8 cellular contexts compared by ENCODE assay signal in genomic region chr16:87868254-87869029, GRCh38. TPM values are rescaled to one million over a fixed set of nuclear protein-coding genes. Genes with fewer than 3 reads are reported as not detected.
DNase-seq lines count a peak whose midpoint lies in the region; ATAC-seq and TF ChIP-seq lines count a peak whose summit lies in the region.
"Not testable (repeated sequence)": the region's sequence is repeated elsewhere in the genome, so short reads cannot be mapped to it uniquely, and the experiment has no call there.

No MANE protein-coding gene starts in this region.

- peaks cover 35% of the 10 kb centered on the region for H3K27me3 ChIP-seq in left ventricle myocardium inferior (ENCODE audit: low read depth)
- not testable (repeated sequence) for H3K27me3 ChIP-seq in osteoblast (ENCODE audit: insufficient read depth, low read length)

- not testable (repeated sequence) for TF ChIP-seq CTCF in left ventricle myocardium inferior (IDR thresholded peaks at IDR 0.05; ENCODE audit: borderline replicate concordance); osteoblast (IDR thresholded peaks at IDR 0.05; ENCODE audit: extremely low read depth, low read depth, low read length)

- H3K4me3 ChIP-seq in left ventricle myocardium inferior (peak overlapping the region; percentile 69), osteoblast (ENCODE audit: insufficient read depth, low read length) (peak overlapping the region; percentile 83)

- peaks cover 52% of the 10 kb centered on the region for H3K79me2 ChIP-seq in osteoblast (ENCODE audit: insufficient read depth, low read length)

- not testable (repeated sequence) for H2AFZ ChIP-seq in osteoblast (ENCODE audit: low read length)

- not testable (repeated sequence) for H3K27ac ChIP-seq in left ventricle myocardium inferior (replicated peaks)
- H3K27ac ChIP-seq in osteoblast (ENCODE audit: low read depth, low read length) (peak overlapping the region; percentile 95), substantia nigra (ENCODE audit: low read depth, low read length, poor library complexity, severe bottlenecking) (peak overlapping the region; percentile 26)

- not testable (repeated sequence) for H3K9me3 ChIP-seq in ES-I3 (ENCODE audit: control insufficient read depth, insufficient read depth, low read length); left ventricle myocardium inferior (replicated peaks); osteoblast (ENCODE audit: low read depth, low read length)

- DNase-seq in NCI-H2107 treated with DMSO at 0.1 percent for 48 hours (lab: John Stamatoyannopoulos, UW; ENCODE audit: unreplicated experiment), result peak; percentile 21
- DNase-seq in activated CD4-positive, alpha-beta T cell treated with anti-CD3 and anti-CD28 coated beads for 24 hours (ENCODE audit: low read depth in 2 of 2), result peak; percentile 54 to 64
- peak; percentile 66 for DNase-seq in brain pericyte (ENCODE audit: low read depth, low spot score)
- DNase-seq in left ventricle myocardium inferior, result not testable (repeated sequence)
- peak; percentile 93 for DNase-seq in osteoblast (ENCODE audit: insufficient read length, low spot score, missing footprints)
- peak in 1 of 49 donors; percentile 30 for DNase-seq in substantia nigra (lab: John Stamatoyannopoulos, UW)

- H3K36me3 ChIP-seq in ES-I3 (ENCODE audit: insufficient read depth, low read length); left ventricle myocardium inferior: not testable (repeated sequence)
- H3K36me3 ChIP-seq in osteoblast (ENCODE audit: insufficient read depth, low read length), result peaks cover 13% of the 10 kb centered on the region

- H3K4me2 ChIP-seq in osteoblast (ENCODE audit: insufficient read depth, low read length), result peak overlapping the region; percentile 87

- H3K9ac ChIP-seq in ES-I3 (ENCODE audit: low read depth, low read length), result peak overlapping the region; percentile 67

- peaks cover 38% of the 10 kb centered on the region for H4K20me1 ChIP-seq in osteoblast (ENCODE audit: insufficient read depth, low read length)

- H3K4me1 ChIP-seq in ES-I3 (ENCODE audit: insufficient read depth, low read length) (peaks cover 14% of the 10 kb centered on the region), left ventricle myocardium inferior (peaks cover 21% of the 10 kb centered on the region), osteoblast (ENCODE audit: insufficient read depth, low read length) (peaks cover 41% of the 10 kb centered on the region)

- intact Hi-C loops in left ventricle myocardium inferior (cut with micrococcal nuclease), result not testable (repeated sequence)

- ATAC-seq in HG02642 (IDR thresholded peaks at IDR 0.05; ENCODE audit: poor library complexity, unreplicated experiment), result peak; percentile 21

RNA-seq across cellular contexts. Expression of gene SLC7A5, which starts 0.9 kb away (rescaled TPM):
- total RNA-seq in left ventricle myocardium inferior, result 4.6 TPM
- total RNA-seq in osteoblast, result 60.4 and 90.8 TPM in 2 replicates

Comparison
In these comparisons a context has a peak if more than half of its experiments do, and no peak if none do; other contexts are left out.
1. RNA of gene SLC7A5, which starts 0.9 kb away (total RNA-seq): 60.4 to 90.8 TPM in osteoblast; 4.6 TPM in left ventricle myocardium inferior (single experiment); every median in the first group is over 10 times any median in the second.